ENCODE assay signal across 8 cellular contexts in genomic region chr10:78302739-78302988, GRCh38.
DNase-seq lines count a peak whose midpoint lies in the region; ATAC-seq and TF ChIP-seq lines count a peak whose summit lies in the region.

No MANE protein-coding gene starts in this region.

- peaks cover 2% of the 10 kb centered on the region for H3K36me3 Mint-ChIP-seq in activated CD4-positive, alpha-beta T cell treated with anti-CD3 and anti-CD28 coated beads, Interleukin-2, amount 10 ng/mL, durations not matched to agents 7 days and 5 days (ENCODE audit: low read depth)

- H3K4me1 ChIP-seq in right lobe of liver: peaks cover 0 to 14% (median 4%) of the 10 kb centered on the region in 4 donors
- peaks cover 6 to 24% of the 10 kb centered on the region in 2 donors for H3K4me1 ChIP-seq in thoracic aorta (ENCODE audit: control insufficient read depth in 1 of 2, low read depth in 2 of 2)

- peaks cover 23% of the 10 kb centered on the region for H3K4me1 Mint-ChIP-seq in activated CD4-positive, alpha-beta T cell treated with anti-CD3 and anti-CD28 coated beads, Interleukin-2, amount 10 ng/mL, durations not matched to agents 7 days and 5 days

- ATAC-seq in right lobe of liver (no peak), thoracic aorta (ENCODE audit: insufficient number of reproducible peaks, low FRiP score, low read depth) (no peak), GM19455 (IDR thresholded peaks at IDR 0.05; ENCODE audit: unreplicated experiment) (no peak)

- CTCF ChIA-PET in activated CD4-positive, alpha-beta T cell treated with anti-CD3 and anti-CD28 coated beads, Interleukin-2, amount 10 ng/mL, durations not matched to agents 7 days and 5 days (lab: Charles Lee): interaction anchor here (1.4 kb wide), 1 partner anchor 255 kb away, joined by 3 read pairs; no protein-coding TSS in a partner anchor

- intact Hi-C loops in right lobe of liver (cut with DNase I): no loop called here

- no peak for TF ChIP-seq CTCF in right lobe of liver (IDR thresholded peaks at IDR 0.05)
- TF ChIP-seq CTCF in thoracic aorta (IDR thresholded peaks at IDR 0.05): no peak

- H3K4me3 ChIP-seq in right lobe of liver (peak overlapping the region; percentile 40 to 55 (median 54)), thoracic aorta (peak overlapping the region; percentile 78)

- H3K27ac ChIP-seq in angular gyrus (ENCODE audit: low read depth, low read length) (peak overlapping the region; percentile 97), right lobe of liver (peak overlapping the region; percentile 75 to 86 (median 86)), thoracic aorta (peak overlapping the region; percentile 57 to 73)

- peaks cover 7% of the 10 kb centered on the region for H3K9me3 Mint-ChIP-seq in activated CD4-positive, alpha-beta T cell treated with anti-CD3 and anti-CD28 coated beads, Interleukin-2, amount 10 ng/mL, durations not matched to agents 7 days and 5 days

- H3K27me3 ChIP-seq in right lobe of liver: no peaks in the 10 kb centered on the region
- H3K27me3 ChIP-seq in thoracic aorta (replicated peaks; ENCODE audit: insufficient read depth): no peaks in the 10 kb centered on the region

- peak overlapping the region; percentile 97 for H3K27ac Mint-ChIP-seq in activated CD4-positive, alpha-beta T cell treated with anti-CD3 and anti-CD28 coated beads, Interleukin-2, amount 10 ng/mL, durations not matched to agents 7 days and 5 days

- peak overlapping the region; percentile 89 for H3K4me3 Mint-ChIP-seq in activated CD4-positive, alpha-beta T cell treated with anti-CD3 and anti-CD28 coated beads, Interleukin-2, amount 10 ng/mL, durations not matched to agents 7 days and 5 days

- POLR2A ChIA-PET in activated CD4-positive, alpha-beta T cell treated with anti-CD3 and anti-CD28 coated beads, Interleukin-2, amount 10 ng/mL, durations not matched to agents 7 days and 5 days (lab: Charles Lee): no interaction called here

- WGBS in right lobe of liver (ENCODE audit: insufficient coverage, low coverage, low lambda C conversion rate, missing lambda C conversion rate): 0% methylated on average over 3 of the region's 3 CpGs

- H3K27me3 Mint-ChIP-seq in activated CD4-positive, alpha-beta T cell treated with anti-CD3 and anti-CD28 coated beads, Interleukin-2, amount 10 ng/mL, durations not matched to agents 7 days and 5 days: peaks cover 17% of the 10 kb centered on the region

- DNase-seq in activated CD4-positive, alpha-beta T cell treated with anti-CD3 and anti-CD28 coated beads, Interleukin-2, amount 10 ng/mL, durations not matched to agents 7 days and 5 days: no peak
- no peak for DNase-seq in activated CD4-positive, alpha-beta T cell treated with anti-CD3 and anti-CD28 coated beads, Interleukin-2, amount 50 U/mL, for 48 hours
- no peak for DNase-seq in right lobe of liver
- no peak for DNase-seq in thoracic aorta (ENCODE audit: low spot score)
- DNase-seq in GM03348 (ENCODE audit: low spot score): no peak
- no peak for DNase-seq in T-helper 9 cell

- TF ChIP-seq POLR2A in right lobe of liver (IDR thresholded peaks at IDR 0.05): no peak

- H3K36me3 ChIP-seq in right lobe of liver: no peaks in the 10 kb centered on the region
- no peaks in the 10 kb centered on the region for H3K36me3 ChIP-seq in thoracic aorta

- H3K9me3 ChIP-seq in right lobe of liver: no peaks in the 10 kb centered on the region
- no peaks in the 10 kb centered on the region for H3K9me3 ChIP-seq in thoracic aorta
